Comparison of ENCODE assay signal across 9 cellular contexts in genomic region chr7:101155303-101155702, GRCh38. TPM values are rescaled to one million over a fixed set of nuclear protein-coding genes. Genes with fewer than 3 reads are reported as not detected.
DNase-seq lines count a peak whose midpoint lies in the region; ATAC-seq and TF ChIP-seq lines count a peak whose summit lies in the region.
"Had no signal": no experiment of that assay in that cellular context is flagged by ENCODE, and none has a peak within 500 bp of the region (broad histone marks: within the 10 kb centered on the region; RNA-seq: fewer than 3 reads in every experiment).

No MANE protein-coding gene starts in this region.

- H3K4me3 ChIP-seq in BJ (ENCODE audit: low read depth, low read length) (peak overlapping the region; percentile 99), LNCaP clone FGC (ENCODE audit: low read depth, low read length) (peak overlapping the region; percentile 90), duodenal mucosa (ENCODE audit: low read depth in 1 of 2, low read length in 2 of 2) (peak overlapping the region; percentile 74 to 77)

- H3K27ac ChIP-seq in duodenal mucosa (ENCODE audit: low read depth, low read length), result no peak overlapping the region

- TF ChIP-seq CTCF in BJ (IDR thresholded peaks at IDR 0.05; ENCODE audit: insufficient read depth, low read depth, low read length) (no peak), LNCaP clone FGC (IDR thresholded peaks at IDR 0.05; ENCODE audit: control insufficient read depth, extremely low read depth, insufficient read depth) (no peak)

- POLR2A ChIA-PET in BJ (lab: Charles Lee), result interaction anchor here (0.7 kb wide), 1 partner anchor 281 kb away, joined by 7 read pairs; the partner anchor contains the start of gene SRRT

- no peaks in the 10 kb centered on the region for H3K36me3 Mint-ChIP-seq in natural killer cell treated with Interleukin-12 subunit alpha and Interleukin-12 subunit beta and Interleukin-15 and Interleukin-18, amount 100 ng/mL, for 72 hours

- H3K27me3 ChIP-seq in BJ (ENCODE audit: control insufficient read depth, insufficient read depth, low read length) (0 out of 2 replicates have a peak, but pooled peaks cover 2% of the 10 kb centered on the region), duodenal mucosa (ENCODE audit: control insufficient read depth in 1 of 2, insufficient read depth in 2 of 2, low read length in 2 of 2) (no peaks in the 10 kb centered on the region)

- H3K36me3 ChIP-seq in BJ (ENCODE audit: control insufficient read depth, insufficient read depth, low read length) (peaks cover 16% of the 10 kb centered on the region), duodenal mucosa (ENCODE audit: control insufficient read depth in 1 of 2, insufficient read depth in 2 of 2, low read length in 2 of 2) (peaks cover 4 to 29% of the 10 kb centered on the region in 2 donors)

- CTCF ChIA-PET in BJ (lab: Yijun Ruan, JAX), result interaction anchor here (0.9 to 4.9 kb wide), 4 partner anchors 12 to 127 kb away, joined by 3 to 28 read pairs (median 5); no protein-coding TSS in a partner anchor

- peaks cover 9 to 14% of the 10 kb centered on the region in 2 donors for H3K4me1 Mint-ChIP-seq in natural killer cell treated with Interleukin-12 subunit alpha and Interleukin-12 subunit beta and Interleukin-15 and Interleukin-18, amount 100 ng/mL, for 72 hours (ENCODE audit: low read depth in 2 of 2)

- no peaks in the 10 kb centered on the region for H3K9me3 Mint-ChIP-seq in natural killer cell treated with Interleukin-12 subunit alpha and Interleukin-12 subunit beta and Interleukin-15 and Interleukin-18, amount 100 ng/mL, for 72 hours

- H3K9ac ChIP-seq in duodenal mucosa (ENCODE audit: low read depth in 1 of 2, low read length in 2 of 2), result peak overlapping the region; percentile 66

- peaks cover 16% of the 10 kb centered on the region in 2 donors for H3K4me1 ChIP-seq in duodenal mucosa (ENCODE audit: control insufficient read depth in 1 of 2, insufficient read depth in 2 of 2, low read length in 2 of 2)

- no peaks in the 10 kb centered on the region for H3K9me3 ChIP-seq in duodenal mucosa (ENCODE audit: control insufficient read depth in 1 of 2, low read length in 2 of 2)

- H3K27ac Mint-ChIP-seq in natural killer cell treated with Interleukin-12 subunit alpha and Interleukin-12 subunit beta and Interleukin-15 and Interleukin-18, amount 100 ng/mL, for 72 hours, result no peak overlapping the region

- DNase-seq in BJ (ENCODE audit: low read depth) (no peak), LNCaP clone FGC (ENCODE audit: low read depth) (no peak), AG08395 (ENCODE audit: low spot score) (no peak), NCI-H1436 (lab: John Stamatoyannopoulos, UW) (no peak), HCEC 1CT (no peak)
- no peak for DNase-seq in natural killer cell treated with Interleukin-12 subunit alpha and Interleukin-12 subunit beta and Interleukin-15 and Interleukin-18, amount 100 ng/mL, for 72 hours (ENCODE audit: low spot score)
- DNase-seq in activated CD8-positive, alpha-beta memory T cell treated with anti-CD3 and anti-CD28 coated beads for 24 hours, result no peak

- ATAC-seq in natural killer cell treated with Interleukin-12 subunit alpha and Interleukin-12 subunit beta and Interleukin-15 and Interleukin-18, amount 100 ng/mL, for 72 hours, result no peak

- H3K27me3 Mint-ChIP-seq in natural killer cell treated with Interleukin-12 subunit alpha and Interleukin-12 subunit beta and Interleukin-15 and Interleukin-18, amount 100 ng/mL, for 72 hours, result peaks cover 0 to 4% of the 10 kb centered on the region in 2 donors

- peak overlapping the region; percentile 74 for H3K4me3 Mint-ChIP-seq in natural killer cell treated with Interleukin-12 subunit alpha and Interleukin-12 subunit beta and Interleukin-15 and Interleukin-18, amount 100 ng/mL, for 72 hours

RNA-seq across cellular contexts. Expression of gene AP1S1, which starts 1.0 kb away (rescaled TPM):
- 186 and 270 TPM in 2 replicates for polyA plus RNA-seq in BJ (2011; rRNA removed)
- polyA minus RNA-seq in BJ (2011; rRNA and poly(A)+ RNA removed), result 30.8 and 56.0 TPM in 2 replicates
- 10 to 100 TPM; 30.9 to 39.4 TPM for total RNA-seq in natural killer cell treated with Interleukin-12 subunit alpha and Interleukin-12 subunit beta and Interleukin-15 and Interleukin-18, amount 100 ng/mL, for 72 hours

RNA-seq across cellular contexts. Expression of gene VGF, which starts 10.1 kb away (rescaled TPM):
- polyA plus RNA-seq in BJ (2011; rRNA removed), result 0.04 TPM in 1 of 2 replicates, not detected in the other
- not detected in 2 replicates for polyA minus RNA-seq in BJ (2011; rRNA and poly(A)+ RNA removed)
- total RNA-seq in natural killer cell treated with Interleukin-12 subunit alpha and Interleukin-12 subunit beta and Interleukin-15 and Interleukin-18, amount 100 ng/mL, for 72 hours, result under 1 TPM in 1 of 2 donors, not detected in 1; 0.31 TPM
- total RNA-seq: M059J had no signal

RNA-seq across cellular contexts. Expression of gene NAT16, which starts 24.8 kb away (rescaled TPM):
- polyA plus RNA-seq in BJ (2011; rRNA removed), result 0.02 TPM in 1 of 2 replicates, not detected in the other
- polyA minus RNA-seq in BJ (2011; rRNA and poly(A)+ RNA removed), result not detected in 2 replicates
- total RNA-seq in natural killer cell treated with Interleukin-12 subunit alpha and Interleukin-12 subunit beta and Interleukin-15 and Interleukin-18, amount 100 ng/mL, for 72 hours, result not detected

RNA-seq across cellular contexts. Expression of gene SERPINE1, which starts 28.4 kb away (rescaled TPM):
- polyA plus RNA-seq in BJ (2011; rRNA removed), result 1,118 and 1,433 TPM in 2 replicates
- 651 and 1,176 TPM in 2 replicates for polyA minus RNA-seq in BJ (2011; rRNA and poly(A)+ RNA removed)
- total RNA-seq in natural killer cell treated with Interleukin-12 subunit alpha and Interleukin-12 subunit beta and Interleukin-15 and Interleukin-18, amount 100 ng/mL, for 72 hours, result not detected

RNA-seq across cellular contexts. Expression of gene MOGAT3, which starts 45.5 kb away (rescaled TPM):
- not detected in 2 replicates for polyA plus RNA-seq in BJ (2011; rRNA removed)
- polyA minus RNA-seq in BJ (2011; rRNA and poly(A)+ RNA removed), result not detected in 2 replicates
- total RNA-seq in natural killer cell treated with Interleukin-12 subunit alpha and Interleukin-12 subunit beta and Interleukin-15 and Interleukin-18, amount 100 ng/mL, for 72 hours, result not detected
- total RNA-seq: M059J had no signal
